In the genomic region with DNA sequence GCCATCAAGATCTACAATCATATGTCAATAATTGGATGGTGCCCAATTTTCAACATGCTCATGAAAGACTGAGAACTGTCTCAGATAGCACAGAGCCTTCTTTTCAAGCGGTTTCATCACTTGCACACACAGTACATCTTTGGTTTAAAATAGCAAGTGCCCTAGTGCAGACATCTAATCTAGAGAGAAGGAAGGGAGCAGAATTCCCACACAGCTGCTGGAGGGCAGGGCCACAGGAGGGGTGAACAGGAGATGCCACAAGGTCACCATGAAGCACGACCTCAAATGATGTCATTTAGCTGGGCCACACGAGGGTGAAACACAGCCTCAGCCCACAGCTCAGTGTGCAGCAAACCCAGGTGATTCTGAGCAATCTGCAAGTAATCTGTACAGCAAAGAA, we compare ENCODE assay signal across 16 cellular contexts. TPM values are rescaled to one million over a fixed set of nuclear protein-coding genes. Genes with fewer than 3 reads are reported as not detected.
DNase-seq lines count a peak whose midpoint lies in the region; ATAC-seq and TF ChIP-seq lines count a peak whose summit lies in the region.
"Had no signal": no experiment of that assay in that cellular context is flagged by ENCODE, and none has a peak within 500 bp of the region (broad histone marks: within the 10 kb centered on the region; RNA-seq: fewer than 3 reads in every experiment).

No MANE protein-coding gene starts in this region.

- POLR2A ChIA-PET in activated naive CD8-positive, alpha-beta T cell treated with anti-CD3 and anti-CD28 coated beads, Interleukin-2, amount 10 ng/mL, durations not matched to agents 7 days and 5 days (lab: Charles Lee), result interaction anchor here (0.6 to 3.9 kb wide), 14 partner anchors 10 to 421 kb away, joined by 3 to 37 read pairs (median 5); a partner anchor contains a TSS

- TF ChIP-seq CTCF in endothelial cell (IDR thresholded peaks at IDR 0.05; ENCODE audit: unreplicated experiment), result no peak

- H3K36me3 Mint-ChIP-seq in T-helper 17 cell (ENCODE audit: low read depth) (peaks cover 7% of the 10 kb centered on the region), endothelial cell (ENCODE audit: low read depth, unreplicated experiment) (no peaks in the 10 kb centered on the region)
- H3K36me3 Mint-ChIP-seq in activated naive CD8-positive, alpha-beta T cell treated with anti-CD3 and anti-CD28 coated beads, Interleukin-2, amount 10 ng/mL, durations not matched to agents 7 days and 5 days, result peaks cover 25% of the 10 kb centered on the region
- H3K36me3 Mint-ChIP-seq: memory B cell, WTC11 had no signal

- H3K4me1 Mint-ChIP-seq in T-helper 17 cell (peaks cover 60% of the 10 kb centered on the region), endothelial cell (ENCODE audit: unreplicated experiment) (no peaks in the 10 kb centered on the region)
- H3K4me1 Mint-ChIP-seq in activated naive CD8-positive, alpha-beta T cell treated with anti-CD3 and anti-CD28 coated beads, Interleukin-2, amount 10 ng/mL, durations not matched to agents 7 days and 5 days, result peaks cover 77% of the 10 kb centered on the region
- H3K4me1 Mint-ChIP-seq: memory B cell had no signal

- no peaks in the 10 kb centered on the region for H3K9me3 Mint-ChIP-seq in activated naive CD8-positive, alpha-beta T cell treated with anti-CD3 and anti-CD28 coated beads, Interleukin-2, amount 10 ng/mL, durations not matched to agents 7 days and 5 days
- no peaks in the 10 kb centered on the region for H3K9me3 Mint-ChIP-seq in endothelial cell (ENCODE audit: unreplicated experiment)
- H3K9me3 Mint-ChIP-seq: memory B cell, WTC11 had no signal

- ATAC-seq in T-helper 17 cell, result peak; percentile 72
- peak; percentile 51 for ATAC-seq in activated naive CD8-positive, alpha-beta T cell treated with anti-CD3 and anti-CD28 coated beads, Interleukin-2, amount 10 ng/mL, durations not matched to agents 7 days and 5 days (ENCODE audit: low read depth)
- ATAC-seq in stimulated activated naive CD8-positive, alpha-beta T cell treated with anti-CD3 and anti-CD28 coated beads, Interleukin-15, Interleukin-2, amounts not matched to agents 100 U/mL and 50 U/mL, for 24 hours, result peak; percentile 70
- ATAC-seq in HG03139 (IDR thresholded peaks at IDR 0.05; ENCODE audit: unreplicated experiment), result no peak
- ATAC-seq: sciatic nerve had no signal

- no peaks in the 10 kb centered on the region for H3K9me3 ChIP-seq in T-helper 17 cell (ENCODE audit: control insufficient read depth, low read length, poor library complexity, severe bottlenecking)

- H3K27ac Mint-ChIP-seq in T-helper 17 cell (peak overlapping the region; percentile 85), endothelial cell (ENCODE audit: unreplicated experiment) (no peak overlapping the region)
- peak overlapping the region; percentile 78 for H3K27ac Mint-ChIP-seq in activated naive CD8-positive, alpha-beta T cell treated with anti-CD3 and anti-CD28 coated beads, Interleukin-2, amount 10 ng/mL, durations not matched to agents 7 days and 5 days
- H3K27ac Mint-ChIP-seq: memory B cell, WTC11 had no signal

- DNase-seq in activated naive CD4-positive, alpha-beta T cell treated with Interleukin-2 at 50 U/mL for 16 hours, result peak; percentile 30
- DNase-seq in activated naive CD4-positive, alpha-beta T cell (lab: John Stamatoyannopoulos, UW), result no peak
- DNase-seq in T-helper 17 cell (no peak), endothelial cell (ENCODE audit: low spot score) (no peak), GF-D8 (lab: John Stamatoyannopoulos, UW) (no peak)
- DNase-seq in activated naive CD8-positive, alpha-beta T cell treated with anti-CD3 and anti-CD28 coated beads, Interleukin-2, amount 10 ng/mL, durations not matched to agents 7 days and 5 days, result peak; percentile 58
- DNase-seq in stimulated activated naive CD8-positive, alpha-beta T cell treated with anti-CD3 and anti-CD28 coated beads, Interleukin-15, Interleukin-2, amounts not matched to agents 100 U/mL and 50 U/mL, for 24 hours, result peak; percentile 57
- DNase-seq: cerebellar nuclear complex, foreskin melanocyte, GM23248, NCI-H1105 treated with DMSO at 0.1 percent for 48 hours, NCI-H2227 treated with DMSO at 0.1 percent for 48 hours had no signal

- H3K4me3 Mint-ChIP-seq in T-helper 17 cell (peak overlapping the region; percentile 81), endothelial cell (ENCODE audit: unreplicated experiment) (no peak overlapping the region)
- H3K4me3 Mint-ChIP-seq in activated naive CD8-positive, alpha-beta T cell treated with anti-CD3 and anti-CD28 coated beads, Interleukin-2, amount 10 ng/mL, durations not matched to agents 7 days and 5 days, result peak overlapping the region; percentile 76
- H3K4me3 Mint-ChIP-seq: memory B cell, WTC11 had no signal

- peaks cover 4% of the 10 kb centered on the region for H3K27me3 Mint-ChIP-seq in T-helper 17 cell
- H3K27me3 Mint-ChIP-seq in activated naive CD8-positive, alpha-beta T cell treated with anti-CD3 and anti-CD28 coated beads, Interleukin-2, amount 10 ng/mL, durations not matched to agents 7 days and 5 days, result no peaks in the 10 kb centered on the region
- peaks cover 2% of the 10 kb centered on the region for H3K27me3 Mint-ChIP-seq in endothelial cell (ENCODE audit: unreplicated experiment)

RNA-seq across cellular contexts. Expression of a gene that starts 24.3 kb away (rescaled TPM):
- 100 to 1,000 TPM; 236 to 319 TPM for total RNA-seq in T-helper 17 cell
- 100 to 1,000 TPM; 281 to 309 TPM for total RNA-seq in activated naive CD8-positive, alpha-beta T cell treated with anti-CD3 and anti-CD28 coated beads, Interleukin-2, amount 10 ng/mL, durations not matched to agents 7 days and 5 days
- 15.9 TPM for total RNA-seq in endothelial cell (ENCODE audit: unreplicated experiment)
- total RNA-seq: GM23248 had no signal

Comparison
In these comparisons a context has a peak if more than half of its experiments do, and no peak if none do; other contexts are left out.
1. DNase-seq: peak in activated naive CD4-positive, alpha-beta T cell treated with Interleukin-2 at 50 U/mL for 16 hours (single experiment), activated naive CD8-positive, alpha-beta T cell treated with anti-CD3 and anti-CD28 coated beads, Interleukin-2, amount 10 ng/mL, durations not matched to agents 7 days and 5 days (single experiment) and stimulated activated naive CD8-positive, alpha-beta T cell treated with anti-CD3 and anti-CD28 coated beads, Interleukin-15, Interleukin-2, amounts not matched to agents 100 U/mL and 50 U/mL, for 24 hours (single experiment); none in activated naive CD4-positive, alpha-beta T cell (0 of 4), T-helper 17 cell (0 of 3), endothelial cell (single experiment) and GF-D8 (single experiment).
2. RNA of a gene that starts 24.3 kb away (total RNA-seq): 236 to 319 TPM in T-helper 17 cell and 281 to 309 TPM in activated naive CD8-positive, alpha-beta T cell treated with anti-CD3 and anti-CD28 coated beads, Interleukin-2, amount 10 ng/mL, durations not matched to agents 7 days and 5 days; 15.9 TPM in endothelial cell (single experiment); every median in the first group is over 10 times any median in the second.